In genomic region chr4:16977081-16977480, GRCh38 we compare ENCODE assay signal across 37 cellular contexts.
"Had no signal": no experiment of that assay in that cellular context is flagged by ENCODE, and none has a peak within 500 bp of the region (broad histone marks: within the 10 kb centered on the region; RNA-seq: fewer than 3 reads in every experiment).

No MANE protein-coding gene starts in this region.

- H3K27ac ChIP-seq: adrenal gland, ascending aorta, brain microvascular endothelial cell, coronary artery, dorsolateral prefrontal cortex, WERI-Rb-1 had no signal

- H3K4me1 ChIP-seq: adrenal gland, ascending aorta had no signal

- DNase-seq: activated CD4-positive, alpha-beta memory T cell treated with anti-CD3 and anti-CD28 coated beads for 36 hours; activated CD4-positive, alpha-beta T cell treated with anti-CD3 and anti-CD28 coated beads for 36 hours; activated CD4-positive, alpha-beta T cell treated with anti-CD3 and anti-CD28 coated beads, Interleukin-2, amount 10 ng/mL, durations not matched to agents 24 days and 14 days; activated CD4-positive, CD25-positive, alpha-beta regulatory T cell; activated CD4-positive, CD25-positive, alpha-beta regulatory T cell treated with anti-CD3 and anti-CD28 coated beads, Interleukin-2, amount 50 U/mL, for 72 hours; activated CD8-positive, alpha-beta memory T cell treated with anti-CD3 and anti-CD28 coated beads, Interleukin-2, amount 10 ng/mL, durations not matched to agents 7 days and 5 days; activated CD8-positive, alpha-beta memory T cell treated with anti-CD3 and anti-CD28 coated beads, Interleukin-2, amount 50 U/mL, for 4 hours; activated CD8-positive, alpha-beta T cell treated with anti-CD3 and anti-CD28 coated beads, Interleukin-2, amount 10 ng/mL, durations not matched to agents 7 days and 5 days; activated effector memory CD4-positive, alpha-beta T cell treated with anti-CD3 and anti-CD28 coated beads, Interleukin-2, amount 50 U/mL, for 16 hours; activated naive CD4-positive, alpha-beta T cell treated with anti-CD3 and anti-CD28 coated beads for 36 hours; activated naive CD8-positive, alpha-beta T cell treated with anti-CD3 and anti-CD28 coated beads for 36 hours; activated naive CD8-positive, alpha-beta T cell treated with anti-CD3 and anti-CD28 coated beads, Interleukin-2, amount 50 U/mL, for 24 hours; activated T-cell treated with anti-CD3 and anti-CD28 coated beads, Interleukin-2, amount 50 U/mL, for 1 hour; activated T-cell treated with anti-CD3 and anti-CD28 coated beads, Interleukin-2, amount 50 U/mL, for 48 hours; adrenal gland; amygdala; brain microvascular endothelial cell; dorsolateral prefrontal cortex; effector memory CD4-positive, alpha-beta T cell; endodermal cell; foreskin fibroblast; head of caudate nucleus; T-helper 1 cell; T-helper 17 cell; T1000; WERI-Rb-1 had no signal

- FAIRE-seq: bronchial epithelial cell, frontal cortex had no signal

- H3K27me3 Mint-ChIP-seq: activated CD4-positive, alpha-beta T cell treated with anti-CD3 and anti-CD28 coated beads, Interleukin-2, amount 10 ng/mL, durations not matched to agents 24 days and 14 days; activated CD8-positive, alpha-beta memory T cell treated with anti-CD3 and anti-CD28 coated beads, Interleukin-2, amount 10 ng/mL, durations not matched to agents 7 days and 5 days; dendritic cell treated with granulocyte-macrophage colony-stimulating factor and Interleukin-4, amounts not matched to agents 40 ng/mL and 50 ng/mL, for 4 days had no signal

- ATAC-seq: activated CD4-positive, alpha-beta T cell treated with anti-CD3 and anti-CD28 coated beads for 36 hours; activated CD8-positive, alpha-beta memory T cell treated with anti-CD3 and anti-CD28 coated beads, Interleukin-2, amount 10 ng/mL, durations not matched to agents 7 days and 5 days; activated CD8-positive, alpha-beta T cell treated with anti-CD3 and anti-CD28 coated beads, Interleukin-2, amount 10 ng/mL, durations not matched to agents 7 days and 5 days; activated naive CD8-positive, alpha-beta T cell treated with anti-CD3 and anti-CD28 coated beads, Interleukin-2, amount 50 U/mL, for 24 hours; esophagus mucosa; T-helper 17 cell had no signal

- H3K27ac Mint-ChIP-seq: activated CD4-positive, alpha-beta memory T cell treated with anti-CD3 and anti-CD28 coated beads for 36 hours; activated CD4-positive, alpha-beta T cell treated with anti-CD3 and anti-CD28 coated beads for 36 hours; activated CD4-positive, alpha-beta T cell treated with anti-CD3 and anti-CD28 coated beads, Interleukin-2, amount 10 ng/mL, durations not matched to agents 24 days and 14 days; activated CD8-positive, alpha-beta memory T cell treated with anti-CD3 and anti-CD28 coated beads, Interleukin-2, amount 10 ng/mL, durations not matched to agents 7 days and 5 days; activated CD8-positive, alpha-beta T cell treated with anti-CD3 and anti-CD28 coated beads, Interleukin-2, amount 10 ng/mL, durations not matched to agents 7 days and 5 days; activated naive CD4-positive, alpha-beta T cell treated with anti-CD3 and anti-CD28 coated beads for 36 hours; activated naive CD4-positive, alpha-beta T cell treated with anti-CD3 and anti-CD28 coated beads, Interleukin-2, amount 50 U/mL, for 24 hours; activated naive CD8-positive, alpha-beta T cell treated with anti-CD3 and anti-CD28 coated beads for 36 hours; activated naive CD8-positive, alpha-beta T cell treated with anti-CD3 and anti-CD28 coated beads, Interleukin-2, amount 50 U/mL, for 24 hours; activated T-helper 1 cell treated with anti-CD3 and anti-CD28 coated beads, Interleukin-12 subunit alpha, Interleukin-12 subunit beta, Interleukin-2, Interleukin-4 antibody, amounts not matched to agents 30 ng/mL and 10 ng/mL and 1 ng/mL, durations not matched to agents 14 hours and 24 hours and 36 hours; activated T-helper 2 cell treated with anti-CD3 and anti-CD28 coated beads, Interferon-gamma antibody, Interleukin-2, Interleukin-4, amounts not matched to agents 10 μg/mL and 5 μg/mL and 100 μg/mL, durations not matched to agents 14 hours and 24 hours and 36 hours; dendritic cell treated with granulocyte-macrophage colony-stimulating factor and Interleukin-4, amounts not matched to agents 40 ng/mL and 50 ng/mL, for 4 days; endodermal cell; T-helper 17 cell; T-helper 2 cell treated with Interferon-gamma antibody and Interleukin-4, amounts not matched to agents 5 μg/mL and 100 μg/mL, for 36 hours had no signal

- H3K9me3 ChIP-seq: adrenal gland, ascending aorta had no signal

- H3K36me3 Mint-ChIP-seq: activated CD4-positive, alpha-beta memory T cell treated with anti-CD3 and anti-CD28 coated beads for 36 hours; activated CD8-positive, alpha-beta memory T cell treated with anti-CD3 and anti-CD28 coated beads, Interleukin-2, amount 10 ng/mL, durations not matched to agents 7 days and 5 days; activated naive CD4-positive, alpha-beta T cell treated with anti-CD3 and anti-CD28 coated beads, Interleukin-2, amount 50 U/mL, for 24 hours; activated naive CD8-positive, alpha-beta T cell treated with anti-CD3 and anti-CD28 coated beads for 36 hours had no signal

- H3K4me3 Mint-ChIP-seq: activated CD4-positive, alpha-beta memory T cell treated with anti-CD3 and anti-CD28 coated beads for 36 hours; activated CD4-positive, alpha-beta T cell treated with anti-CD3 and anti-CD28 coated beads for 36 hours; activated CD4-positive, alpha-beta T cell treated with anti-CD3 and anti-CD28 coated beads, Interleukin-2, amount 10 ng/mL, durations not matched to agents 24 days and 14 days; activated CD8-positive, alpha-beta memory T cell treated with anti-CD3 and anti-CD28 coated beads, Interleukin-2, amount 10 ng/mL, durations not matched to agents 7 days and 5 days; activated CD8-positive, alpha-beta T cell treated with anti-CD3 and anti-CD28 coated beads, Interleukin-2, amount 10 ng/mL, durations not matched to agents 7 days and 5 days; activated naive CD4-positive, alpha-beta T cell treated with anti-CD3 and anti-CD28 coated beads for 36 hours; activated naive CD4-positive, alpha-beta T cell treated with anti-CD3 and anti-CD28 coated beads, Interleukin-2, amount 50 U/mL, for 24 hours; activated naive CD8-positive, alpha-beta T cell treated with anti-CD3 and anti-CD28 coated beads for 36 hours; activated naive CD8-positive, alpha-beta T cell treated with anti-CD3 and anti-CD28 coated beads, Interleukin-2, amount 50 U/mL, for 24 hours; activated T-helper 1 cell treated with anti-CD3 and anti-CD28 coated beads, Interleukin-12 subunit alpha, Interleukin-12 subunit beta, Interleukin-2, Interleukin-4 antibody, amounts not matched to agents 30 ng/mL and 10 ng/mL and 1 ng/mL, durations not matched to agents 14 hours and 24 hours and 36 hours; central memory CD8-positive, alpha-beta T cell; dendritic cell treated with granulocyte-macrophage colony-stimulating factor and Interleukin-4, amounts not matched to agents 40 ng/mL and 50 ng/mL, for 4 days; endodermal cell; T-helper 2 cell treated with Interferon-gamma antibody and Interleukin-4, amounts not matched to agents 5 μg/mL and 100 μg/mL, for 36 hours had no signal

- H3K9me3 Mint-ChIP-seq: activated CD4-positive, alpha-beta memory T cell treated with anti-CD3 and anti-CD28 coated beads for 36 hours; activated CD4-positive, alpha-beta T cell treated with anti-CD3 and anti-CD28 coated beads, Interleukin-2, amount 10 ng/mL, durations not matched to agents 24 days and 14 days; activated naive CD4-positive, alpha-beta T cell treated with anti-CD3 and anti-CD28 coated beads for 36 hours; activated naive CD4-positive, alpha-beta T cell treated with anti-CD3 and anti-CD28 coated beads, Interleukin-2, amount 50 U/mL, for 24 hours; activated naive CD8-positive, alpha-beta T cell treated with anti-CD3 and anti-CD28 coated beads for 36 hours; activated naive CD8-positive, alpha-beta T cell treated with anti-CD3 and anti-CD28 coated beads, Interleukin-2, amount 50 U/mL, for 24 hours; activated T-helper 1 cell treated with anti-CD3 and anti-CD28 coated beads, Interleukin-12 subunit alpha, Interleukin-12 subunit beta, Interleukin-2, Interleukin-4 antibody, amounts not matched to agents 30 ng/mL and 10 ng/mL and 1 ng/mL, durations not matched to agents 14 hours and 24 hours and 36 hours; activated T-helper 2 cell treated with anti-CD3 and anti-CD28 coated beads, Interferon-gamma antibody, Interleukin-2, Interleukin-4, amounts not matched to agents 10 μg/mL and 5 μg/mL and 100 μg/mL, durations not matched to agents 14 hours and 24 hours and 36 hours; central memory CD8-positive, alpha-beta T cell; dendritic cell treated with granulocyte-macrophage colony-stimulating factor and Interleukin-4, amounts not matched to agents 40 ng/mL and 50 ng/mL, for 4 days; endodermal cell; T-helper 2 cell treated with Interferon-gamma antibody and Interleukin-4, amounts not matched to agents 5 μg/mL and 100 μg/mL, for 36 hours had no signal

- H3K27me3 ChIP-seq: adrenal gland, ascending aorta, brain microvascular endothelial cell, dorsolateral prefrontal cortex had no signal

- H3K4me1 Mint-ChIP-seq: activated CD4-positive, alpha-beta T cell treated with anti-CD3 and anti-CD28 coated beads, Interleukin-2, amount 10 ng/mL, durations not matched to agents 24 days and 14 days; activated CD8-positive, alpha-beta memory T cell treated with anti-CD3 and anti-CD28 coated beads, Interleukin-2, amount 10 ng/mL, durations not matched to agents 7 days and 5 days; activated naive CD4-positive, alpha-beta T cell treated with anti-CD3 and anti-CD28 coated beads, Interleukin-2, amount 50 U/mL, for 24 hours; activated naive CD8-positive, alpha-beta T cell treated with anti-CD3 and anti-CD28 coated beads for 36 hours; activated naive CD8-positive, alpha-beta T cell treated with anti-CD3 and anti-CD28 coated beads, Interleukin-2, amount 50 U/mL, for 24 hours; central memory CD8-positive, alpha-beta T cell; T-helper 17 cell had no signal

- H3K4me3 ChIP-seq: adrenal gland, ascending aorta, coronary artery, dorsolateral prefrontal cortex had no signal

- H3K36me3 ChIP-seq: adrenal gland, ascending aorta, brain microvascular endothelial cell, WERI-Rb-1 had no signal
